ENCODE assay signal across 1 cellular context in genomic region chr10:128084364-128084763, GRCh38.
TF ChIP-seq lines count a peak whose summit lies in the region.

No MANE protein-coding gene starts in this region.

TF ChIP-seq in H1, 55 proteins besides CTCF, POLR2A, EP300 and RAD21 (continued from another document):
- TF ChIP-seq CBX5 (IDR thresholded peaks at IDR 0.05; ENCODE audit: low read depth, low read length), result no peak
- TF ChIP-seq NANOG (IDR thresholded peaks at IDR 0.05; ENCODE audit: insufficient read depth, low read depth, low read length, poor library complexity, severe bottlenecking), result no peak
- no peak for TF ChIP-seq CEBPB (IDR thresholded peaks at IDR 0.05; ENCODE audit: low read depth, low read length)
- TF ChIP-seq, protein P1, sequence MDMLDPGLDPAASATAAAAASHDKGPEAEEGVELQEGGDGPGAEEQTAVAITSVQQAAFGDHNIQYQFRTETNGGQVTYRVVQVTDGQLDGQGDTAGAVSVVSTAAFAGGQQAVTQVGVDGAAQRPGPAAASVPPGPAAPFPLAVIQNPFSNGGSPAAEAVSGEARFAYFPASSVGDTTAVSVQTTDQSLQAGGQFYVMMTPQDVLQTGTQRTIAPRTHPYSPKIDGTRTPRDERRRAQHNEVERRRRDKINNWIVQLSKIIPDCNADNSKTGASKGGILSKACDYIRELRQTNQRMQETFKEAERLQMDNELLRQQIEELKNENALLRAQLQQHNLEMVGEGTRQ (IDR thresholded peaks at IDR 0.05; ENCODE audit: low read length), result no peak
- no peak for TF ChIP-seq POLR2AphosphoS5 (IDR thresholded peaks at IDR 0.05; ENCODE audit: low read depth, low read length)
- TF ChIP-seq CBX8 (IDR thresholded peaks at IDR 0.05; ENCODE audit: borderline replicate concordance, low read depth, low read length), result no peak
- no peak for TF ChIP-seq TCF12 (IDR thresholded peaks at IDR 0.05; ENCODE audit: low read depth, low read length)
- TF ChIP-seq CHD7 (IDR thresholded peaks at IDR 0.05; ENCODE audit: insufficient replicate concordance, low read length), result no peak
- no peak for TF ChIP-seq HDAC2 (IDR thresholded peaks at IDR 0.05; ENCODE audit: borderline replicate concordance in 1 of 2, low read depth in 2 of 2, low read length in 2 of 2)
- TF ChIP-seq RBBP5 (IDR thresholded peaks at IDR 0.05; ENCODE audit: borderline replicate concordance, low read depth, low read length), result no peak
- TF ChIP-seq FOSL1 (IDR thresholded peaks at IDR 0.05; ENCODE audit: insufficient read depth, low read depth, low read length), result no peak
- no peak for TF ChIP-seq SIX5 (IDR thresholded peaks at IDR 0.05; ENCODE audit: low read depth, low read length)
